In genomic region chr17:63476494-63476856, GRCh38 we compare ENCODE assay signal across 8 cellular contexts. TPM values are rescaled to one million over a fixed set of nuclear protein-coding genes. Genes with fewer than 3 reads are reported as not detected.
DNase-seq lines count a peak whose midpoint lies in the region; ATAC-seq and TF ChIP-seq lines count a peak whose summit lies in the region.

No MANE protein-coding gene starts in this region.

- H3K27me3 Mint-ChIP-seq in MCF 10A (ENCODE audit: insufficient read depth, unreplicated experiment): no peaks in the 10 kb centered on the region

- H3K4me1 ChIP-seq in breast epithelium (peaks cover 7 to 13% of the 10 kb centered on the region in 2 donors), rectal smooth muscle tissue (ENCODE audit: control insufficient read depth, insufficient read depth, low read length) (no peaks in the 10 kb centered on the region)

- peak overlapping the region; percentile 39 to 58 for H3K27ac ChIP-seq in breast epithelium
- H3K27ac ChIP-seq in rectal smooth muscle tissue (ENCODE audit: low read depth, low read length): no peak overlapping the region

- DNase-seq in breast epithelium (ENCODE audit: low spot score in 2 of 2): no peak
- DNase-seq in MCF 10A (ENCODE audit: unreplicated experiment): no peak
- DNase-seq in glomerular visceral epithelial cell (ENCODE audit: extremely low spot score): peak; percentile 16
- DNase-seq in KG1 (lab: John Stamatoyannopoulos, UW): no peak
- DNase-seq in KBM-7: no peak

- POLR2A ChIA-PET in MCF 10A (lab: Yijun Ruan, JAX): no interaction called here

- TF ChIP-seq CTCF in breast epithelium (IDR thresholded peaks at IDR 0.05): no peak
- no peak for TF ChIP-seq CTCF in MCF 10A (IDR thresholded peaks at IDR 0.05; ENCODE audit: unreplicated experiment)

- no TSS peak for BruUV-seq in MCF 10A (replicated peaks; lab: Mats Ljungman, UMichigan)

- TF ChIP-seq POLR2A in breast epithelium (IDR thresholded peaks at IDR 0.05): no peak

- no peaks in the 10 kb centered on the region for H3K9me3 Mint-ChIP-seq in MCF 10A (ENCODE audit: unreplicated experiment)

- no peak overlapping the region for H3K27ac Mint-ChIP-seq in MCF 10A (ENCODE audit: low read depth, unreplicated experiment)

- H3K36me3 ChIP-seq in breast epithelium: no peaks in the 10 kb centered on the region
- H3K36me3 ChIP-seq in rectal smooth muscle tissue (ENCODE audit: control insufficient read depth, insufficient read depth, low read length): no peaks in the 10 kb centered on the region

- CTCF ChIA-PET in MCF 10A (lab: Yijun Ruan, JAX): interaction anchor here (1.1 to 6.9 kb wide), 3 partner anchors 13 to 45 kb away, joined by 3 to 216 read pairs (median 62); partner anchors contain the start of gene CYB561

- no peak overlapping the region for H3K4me3 Mint-ChIP-seq in MCF 10A (ENCODE audit: unreplicated experiment)

- no peaks in the 10 kb centered on the region for H3K4me1 Mint-ChIP-seq in MCF 10A (ENCODE audit: insufficient read depth, unreplicated experiment)

- no peak overlapping the region for H3K9ac ChIP-seq in rectal smooth muscle tissue (ENCODE audit: low read length)

- peak overlapping the region; percentile 53 to 77 (median 59) for H3K4me3 ChIP-seq in breast epithelium
- H3K4me3 ChIP-seq in rectal smooth muscle tissue (ENCODE audit: low read length): peak overlapping the region; percentile 64

- in situ Hi-C loops in KBM-7 (cut with MboI; ENCODE audit: low pct_unique_long_range_greater_than_20kb, low sequenced_read_pairs): no loop called here

- no peaks in the 10 kb centered on the region for H3K36me3 Mint-ChIP-seq in MCF 10A (ENCODE audit: insufficient read depth, unreplicated experiment)

- no peaks in the 10 kb centered on the region for H3K9me3 ChIP-seq in breast epithelium

- intact Hi-C loops in breast epithelium (cut with DNase I; ENCODE audit: low total_unique reads): no loop called here
- intact Hi-C loops in MCF 10A (cut with micrococcal nuclease): no loop called here

- H3K27me3 ChIP-seq in breast epithelium (peaks cover 0 to 3% of the 10 kb centered on the region in 2 donors), rectal smooth muscle tissue (ENCODE audit: control insufficient read depth, insufficient read depth, low read length) (peaks cover 8% of the 10 kb centered on the region)

- ATAC-seq in SK-N-SH treated with all-trans-retinoic acid at 6 μM for 48 hours: peak; percentile 32
- no peak for ATAC-seq in GM19324 (IDR thresholded peaks at IDR 0.05; ENCODE audit: low FRiP score, unreplicated experiment)

TF ChIP-seq in SK-N-SH treated with all-trans-retinoic acid at 6 μM for 48 hours, 23 proteins besides CTCF, POLR2A, EP300 and RAD21:
- TF ChIP-seq ESRRG (CRISPR knock-in tag; IDR thresholded peaks at IDR 0.05): no peak
- TF ChIP-seq BACH2 (CRISPR knock-in tag; IDR thresholded peaks at IDR 0.05; ENCODE audit: borderline replicate concordance): no peak
- TF ChIP-seq, protein P1, sequence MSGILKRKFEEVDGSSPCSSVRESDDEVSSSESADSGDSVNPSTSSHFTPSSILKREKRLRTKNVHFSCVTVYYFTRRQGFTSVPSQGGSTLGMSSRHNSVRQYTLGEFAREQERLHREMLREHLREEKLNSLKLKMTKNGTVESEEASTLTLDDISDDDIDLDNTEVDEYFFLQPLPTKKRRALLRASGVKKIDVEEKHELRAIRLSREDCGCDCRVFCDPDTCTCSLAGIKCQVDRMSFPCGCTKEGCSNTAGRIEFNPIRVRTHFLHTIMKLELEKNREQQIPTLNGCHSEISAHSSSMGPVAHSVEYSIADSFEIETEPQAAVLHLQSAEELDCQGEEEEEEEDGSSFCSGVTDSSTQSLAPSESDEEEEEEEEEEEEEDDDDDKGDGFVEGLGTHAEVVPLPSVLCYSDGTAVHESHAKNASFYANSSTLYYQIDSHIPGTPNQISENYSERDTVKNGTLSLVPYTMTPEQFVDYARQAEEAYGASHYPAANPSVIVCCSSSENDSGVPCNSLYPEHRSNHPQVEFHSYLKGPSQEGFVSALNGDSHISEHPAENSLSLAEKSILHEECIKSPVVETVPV (CRISPR knock-in tag; IDR thresholded peaks at IDR 0.05): no peak

RNA-seq across cellular contexts. Expression of gene ACE, which starts 0.4 kb away (rescaled TPM):
- total RNA-seq in breast epithelium: 10 to 100 TPM in 1 of 3 donors, 1 to 10 TPM in 2; 2.6 to 13.9 (median 9.1) TPM
- total RNA-seq in MCF 10A (2022): 0.30 and 0.39 TPM in 2 replicates

RNA-seq across cellular contexts. Expression of gene CYB561, which starts 30.4 kb away (rescaled TPM):
- 10 to 100 TPM; 14.6 to 52.4 (median 43.3) TPM for total RNA-seq in breast epithelium
- 57.2 and 62.0 TPM in 2 replicates for total RNA-seq in MCF 10A (2022)

RNA-seq across cellular contexts. Expression of gene KCNH6, which starts 46.7 kb away (rescaled TPM):
- total RNA-seq in breast epithelium: not detected
- total RNA-seq in MCF 10A (2022): not detected in 2 replicates
